ENCODE assay signal across 8 cellular contexts in the genomic region with DNA sequence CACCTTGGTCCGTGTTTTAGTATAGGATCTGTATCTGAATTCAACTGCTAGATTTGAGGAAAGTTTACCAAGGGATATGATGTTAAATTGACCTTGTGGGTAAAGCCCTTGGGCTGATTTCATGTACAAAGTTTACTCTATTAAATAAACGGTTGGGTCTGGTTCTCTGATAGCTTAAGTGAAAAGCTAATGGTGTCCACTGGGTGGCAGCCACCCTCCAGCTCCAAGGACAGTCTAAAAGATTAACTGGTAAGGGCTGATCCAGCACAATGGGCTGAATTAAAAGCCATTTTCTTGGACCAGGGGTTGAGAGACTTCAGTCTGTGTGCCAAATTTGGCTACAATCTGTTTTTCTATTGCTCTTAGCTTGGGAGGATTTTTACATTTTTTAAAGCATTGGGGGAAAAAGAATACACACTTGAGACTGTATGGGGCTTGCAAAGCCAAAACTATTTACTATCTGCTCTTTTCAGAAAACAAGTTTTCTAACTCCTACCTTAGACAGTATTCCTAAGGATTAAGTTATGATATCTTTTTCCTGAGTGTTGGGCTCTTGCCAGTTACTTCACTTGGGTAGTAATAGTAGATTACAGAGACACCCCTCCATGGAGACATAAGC.
DNase-seq lines count a peak whose midpoint lies in the region; ATAC-seq and TF ChIP-seq lines count a peak whose summit lies in the region.

No MANE protein-coding gene starts in this region.

- no peaks in the 10 kb centered on the region for H3K9me3 ChIP-seq in osteoblast (ENCODE audit: low read depth, low read length)

- H3K4me1 ChIP-seq in osteoblast (ENCODE audit: insufficient read depth, low read length): no peaks in the 10 kb centered on the region

- no peak overlapping the region for H2AFZ ChIP-seq in osteoblast (ENCODE audit: low read length)

- TF ChIP-seq CTCF in foreskin fibroblast (IDR thresholded peaks at IDR 0.05; ENCODE audit: low read depth, low read length) (peak; percentile 69), osteoblast (IDR thresholded peaks at IDR 0.05; ENCODE audit: extremely low read depth, low read depth, low read length) (peak; percentile 81)

- H3K79me2 ChIP-seq in osteoblast (ENCODE audit: insufficient read depth, low read length): no peaks in the 10 kb centered on the region

- peaks cover 4% of the 10 kb centered on the region for H4K20me1 ChIP-seq in osteoblast (ENCODE audit: insufficient read depth, low read length)

- no peak overlapping the region for H3K27ac ChIP-seq in osteoblast (ENCODE audit: low read depth, low read length)

- no peaks in the 10 kb centered on the region for H3K36me3 ChIP-seq in osteoblast (ENCODE audit: insufficient read depth, low read length)

- H3K27me3 ChIP-seq in osteoblast (ENCODE audit: insufficient read depth, low read length): no peaks in the 10 kb centered on the region

- H3K4me3 Mint-ChIP-seq in activated CD4-positive, alpha-beta T cell treated with anti-CD3 and anti-CD28 coated beads, Interleukin-2, amount 10 ng/mL, durations not matched to agents 24 days and 14 days: no peak overlapping the region

- H3K4me3 ChIP-seq in foreskin fibroblast (ENCODE audit: low read depth in 1 of 2, low read length in 2 of 2) (no peak overlapping the region), osteoblast (ENCODE audit: insufficient read depth, low read length) (no peak overlapping the region)

- intact Hi-C loops in activated CD4-positive, alpha-beta T cell treated with anti-CD3 and anti-CD28 coated beads, Interleukin-2, amount 10 ng/mL, durations not matched to agents 24 days and 14 days (cut with micrococcal nuclease): loop anchor here (1.0 to 10.0 kb wide), 3 partner anchors 120 to 663 kb away; no protein-coding TSS in a partner anchor

- no peaks in the 10 kb centered on the region for H3K9me3 Mint-ChIP-seq in activated CD4-positive, alpha-beta T cell treated with anti-CD3 and anti-CD28 coated beads, Interleukin-2, amount 10 ng/mL, durations not matched to agents 24 days and 14 days

- H3K27me3 Mint-ChIP-seq in activated CD4-positive, alpha-beta T cell treated with anti-CD3 and anti-CD28 coated beads, Interleukin-2, amount 10 ng/mL, durations not matched to agents 24 days and 14 days: no peaks in the 10 kb centered on the region

- DNase-seq in D341Med (ENCODE audit: low spot score) (peak; percentile 77), NCI-H2081 (lab: John Stamatoyannopoulos, UW) (peak; percentile 42 to 65), foreskin fibroblast (peak; percentile 45 to 82), osteoblast (ENCODE audit: insufficient read length, low spot score, missing footprints) (peak; percentile 63), NCI-H1436 treated with DMSO at 0.1 percent for 48 hours (lab: John Stamatoyannopoulos, UW) (no peak)
- DNase-seq in activated CD4-positive, alpha-beta T cell treated with anti-CD3 and anti-CD28 coated beads, Interleukin-2, amount 10 ng/mL, durations not matched to agents 24 days and 14 days: peak; percentile 78
- no peak for DNase-seq in effector CD4-positive, alpha-beta T cell

- ATAC-seq in GM21381 (IDR thresholded peaks at IDR 0.05; ENCODE audit: unreplicated experiment): peak; percentile 64

- no peaks in the 10 kb centered on the region for H3K4me1 Mint-ChIP-seq in activated CD4-positive, alpha-beta T cell treated with anti-CD3 and anti-CD28 coated beads, Interleukin-2, amount 10 ng/mL, durations not matched to agents 24 days and 14 days

- H3K27ac Mint-ChIP-seq in activated CD4-positive, alpha-beta T cell treated with anti-CD3 and anti-CD28 coated beads, Interleukin-2, amount 10 ng/mL, durations not matched to agents 24 days and 14 days: no peak overlapping the region

- no peak overlapping the region for H3K4me2 ChIP-seq in osteoblast (ENCODE audit: insufficient read depth, low read length)

- no peaks in the 10 kb centered on the region for H3K36me3 Mint-ChIP-seq in activated CD4-positive, alpha-beta T cell treated with anti-CD3 and anti-CD28 coated beads, Interleukin-2, amount 10 ng/mL, durations not matched to agents 24 days and 14 days (ENCODE audit: low read depth)

Comparison
In these comparisons a context has a peak if more than half of its experiments do, and no peak if none do; other contexts are left out.
1. DNase-seq: peak in D341Med (single experiment), NCI-H2081 (2 of 2), activated CD4-positive, alpha-beta T cell treated with anti-CD3 and anti-CD28 coated beads, Interleukin-2, amount 10 ng/mL, durations not matched to agents 24 days and 14 days (single experiment), foreskin fibroblast (2 of 2) and osteoblast (single experiment); none in effector CD4-positive, alpha-beta T cell (single experiment) and NCI-H1436 treated with DMSO at 0.1 percent for 48 hours (single experiment).